Comparison of ENCODE assay signal across 8 cellular contexts in genomic region chr11:73334244-73335203, GRCh38. TPM values are rescaled to one million over a fixed set of nuclear protein-coding genes. Genes with fewer than 3 reads are reported as not detected.
DNase-seq lines count a peak whose midpoint lies in the region; ATAC-seq, FAIRE-seq and TF ChIP-seq lines count a peak whose summit lies in the region.

No MANE protein-coding gene starts in this region.

- TF ChIP-seq CTCF in fibroblast of mammary gland (conservative IDR thresholded peaks at IDR 0.05; ENCODE audit: control insufficient read depth, insufficient read depth, low read depth, low read length) (no peak), parathyroid adenoma (IDR thresholded peaks at IDR 0.05) (no peak)

- peaks cover 20% of the 10 kb centered on the region for H3K79me2 ChIP-seq in parathyroid adenoma

- no peak overlapping the region for H3K4me2 ChIP-seq in parathyroid adenoma (ENCODE audit: low read length)

- no peak overlapping the region for H2AFZ ChIP-seq in parathyroid adenoma

- peaks cover 8% of the 10 kb centered on the region for H3K4me1 ChIP-seq in parathyroid adenoma

- no peak overlapping the region for H3K4me3 ChIP-seq in fibroblast of mammary gland (ENCODE audit: control insufficient read depth, low read depth, low read length)
- no peak overlapping the region for H3K4me3 ChIP-seq in parathyroid adenoma (ENCODE audit: low read depth, low read length)

- no peak for ATAC-seq in HG03159 (IDR thresholded peaks at IDR 0.05; ENCODE audit: unreplicated experiment)

- in situ Hi-C loops in Caki2 (cut with HindIII; ENCODE audit: low pct_unique_long_range_greater_than_20kb, low sequenced_read_pairs) = no loop called here

- no peaks in the 10 kb centered on the region for H3K9me3 ChIP-seq in parathyroid adenoma (ENCODE audit: control insufficient read depth, low read length)

- peak; percentile 62 for DNase-seq in Caki2 (ENCODE audit: low read depth)
- peak; percentile 71 for DNase-seq in RCC 7860 (ENCODE audit: low spot score)
- DNase-seq in fibroblast of mammary gland (ENCODE audit: low read depth) = peak; percentile 94
- no peak for DNase-seq in NCI-H2029 (lab: John Stamatoyannopoulos, UW)
- DNase-seq in NCI-H187 treated with DMSO at 0.1 percent for 48 hours (lab: John Stamatoyannopoulos, UW) = no peak
- no peak for DNase-seq in NCI-H1105 (lab: John Stamatoyannopoulos, UW)

- H3K9ac ChIP-seq in parathyroid adenoma = no peak overlapping the region

- no peaks in the 10 kb centered on the region for H3K36me3 ChIP-seq in parathyroid adenoma (ENCODE audit: control insufficient read depth, insufficient read depth, low read length)

- FAIRE-seq in RCC 7860 (lab: Jason Lieb, UNC) = peak; percentile 72

- peak overlapping the region; percentile 6 for H3K27ac ChIP-seq in parathyroid adenoma

- H3K27me3 ChIP-seq in parathyroid adenoma (ENCODE audit: control insufficient read depth, insufficient read depth, low read length) = no peaks in the 10 kb centered on the region

RNA-seq across cellular contexts. Expression of gene ARHGEF17, which starts 26.4 kb away (rescaled TPM):
- total RNA-seq in Caki2 (2014; rRNA removed; shearing (Covaris generic); ENCODE audit: low replicate concordance) = 3.9 and 6.0 TPM in 2 replicates

RNA-seq across cellular contexts. Expression of gene RELT, which starts 41.7 kb away (rescaled TPM):
- total RNA-seq in Caki2 (2014; rRNA removed; shearing (Covaris generic); ENCODE audit: low replicate concordance) = 2.5 and 3.8 TPM in 2 replicates

Comparison
In these comparisons a context has a peak if more than half of its experiments do, and no peak if none do; other contexts are left out.
1. DNase-seq: peak in Caki2 (single experiment), RCC 7860 (single experiment) and fibroblast of mammary gland (single experiment); none in NCI-H2029 (single experiment), NCI-H187 treated with DMSO at 0.1 percent for 48 hours (single experiment) and NCI-H1105 (single experiment).